ENCODE assay signal across 1 cellular context in genomic region chr12:48956279-48957140, GRCh38.
TF ChIP-seq lines count a peak whose summit lies in the region.

No MANE protein-coding gene starts in this region.

TF ChIP-seq in HepG2, 621 proteins besides CTCF, POLR2A, EP300 and RAD21 (continued from another document):
- TF ChIP-seq HMGXB4 (CRISPR knock-in tag; IDR thresholded peaks at IDR 0.05; ENCODE audit: borderline replicate concordance in 1 of 2, low read depth in 1 of 2) (peak in 1 of 2 experiments; percentile 7; a peak in 1 of 4 replicates), ZMAT5 (CRISPR knock-in tag; IDR thresholded peaks at IDR 0.05; ENCODE audit: borderline replicate concordance, low read depth) (no peak), NFYC (CRISPR knock-in tag; IDR thresholded peaks at IDR 0.05) (0 out of 2 replicates have a peak, but pooled peaks have one; percentile 31), IKZF4 (CRISPR knock-in tag; IDR thresholded peaks at IDR 0.05; ENCODE audit: borderline replicate concordance, low read depth, not compliant biosample characterization) (peak; percentile 48), HIVEP1 (CRISPR knock-in tag; IDR thresholded peaks at IDR 0.05) (0 out of 2 replicates have a peak, but pooled peaks have one; percentile 1)
- TF ChIP-seq, protein P1, sequence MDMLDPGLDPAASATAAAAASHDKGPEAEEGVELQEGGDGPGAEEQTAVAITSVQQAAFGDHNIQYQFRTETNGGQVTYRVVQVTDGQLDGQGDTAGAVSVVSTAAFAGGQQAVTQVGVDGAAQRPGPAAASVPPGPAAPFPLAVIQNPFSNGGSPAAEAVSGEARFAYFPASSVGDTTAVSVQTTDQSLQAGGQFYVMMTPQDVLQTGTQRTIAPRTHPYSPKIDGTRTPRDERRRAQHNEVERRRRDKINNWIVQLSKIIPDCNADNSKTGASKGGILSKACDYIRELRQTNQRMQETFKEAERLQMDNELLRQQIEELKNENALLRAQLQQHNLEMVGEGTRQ (IDR thresholded peaks at IDR 0.05; ENCODE audit: low read depth, low read length), result no peak
- TF ChIP-seq, protein P1 (CRISPR knock-in tag; IDR thresholded peaks at IDR 0.05; ENCODE audit: borderline replicate concordance), result peak; percentile 28; the same call in 1 of the 2 replicates
